In the genomic region with DNA sequence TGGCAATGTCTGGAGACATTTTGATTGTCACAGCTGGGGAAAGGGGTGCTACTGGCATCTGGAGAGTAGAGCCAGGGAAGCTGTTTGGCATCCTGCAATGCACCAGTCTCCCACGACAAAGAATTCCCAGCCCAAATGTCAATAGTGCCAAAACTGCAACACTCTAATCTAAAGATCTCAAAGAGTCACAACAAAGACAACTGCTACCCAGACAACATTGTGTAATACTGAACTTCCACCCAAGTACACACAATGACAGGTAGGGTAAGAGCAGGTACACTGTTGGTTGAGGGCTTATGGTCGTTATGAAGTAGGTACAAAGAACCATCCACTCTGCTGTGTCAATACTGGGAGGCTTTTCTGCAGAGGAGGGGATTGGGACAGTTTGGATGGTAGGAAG, we compare ENCODE assay signal across 20 cellular contexts. TPM values are rescaled to one million over a fixed set of nuclear protein-coding genes. Genes with fewer than 3 reads are reported as not detected.
DNase-seq lines count a peak whose midpoint lies in the region; ATAC-seq and TF ChIP-seq lines count a peak whose summit lies in the region.
"Had no signal": no experiment of that assay in that cellular context is flagged by ENCODE, and none has a peak within 500 bp of the region (broad histone marks: within the 10 kb centered on the region; RNA-seq: fewer than 3 reads in every experiment).

No MANE protein-coding gene starts in this region.

- no peak overlapping the region for H3K4me3 ChIP-seq in mesenchymal stem cell (ENCODE audit: insufficient read depth in 1 of 2, low read depth in 1 of 2, low read length in 2 of 2)
- H3K4me3 ChIP-seq: A549 had no signal

- no peak overlapping the region for H3K27ac ChIP-seq in mesenchymal stem cell (ENCODE audit: low read length, poor library complexity, severe bottlenecking)
- H3K27ac ChIP-seq: 22Rv1, A549, C4-2B, HL-60 had no signal

- no peak overlapping the region for H2BK15ac ChIP-seq in mesenchymal stem cell (ENCODE audit: low read depth, poor library complexity, severe bottlenecking)

- H3K36me3 Mint-ChIP-seq in natural killer cell treated with Interleukin-12 subunit alpha and Interleukin-12 subunit beta and Interleukin-15 and Interleukin-18, amount 100 ng/mL, for 72 hours, result no peaks in the 10 kb centered on the region
- H3K36me3 Mint-ChIP-seq in natural killer cell (no peaks in the 10 kb centered on the region), progenitor cell of endocrine pancreas (ENCODE audit: insufficient read depth) (no peaks in the 10 kb centered on the region)
- H3K36me3 Mint-ChIP-seq in stimulated activated memory B cell treated with anti-CD40 and anti-IgM and Interleukin-4, amounts not matched to agents 10 μg/mL and 1 μg/mL and 100 μg/mL, for 72 hours, result no peaks in the 10 kb centered on the region
- no peaks in the 10 kb centered on the region for H3K36me3 Mint-ChIP-seq in naive thymus-derived CD8-positive, alpha-beta T cell

- H3K9ac ChIP-seq in mesenchymal stem cell (ENCODE audit: low read length), result no peak overlapping the region

- no peaks in the 10 kb centered on the region for H3K9me3 Mint-ChIP-seq in natural killer cell treated with Interleukin-12 subunit alpha and Interleukin-12 subunit beta and Interleukin-15 and Interleukin-18, amount 100 ng/mL, for 72 hours
- H3K9me3 Mint-ChIP-seq in natural killer cell (no peaks in the 10 kb centered on the region), progenitor cell of endocrine pancreas (ENCODE audit: low read depth) (peaks cover 3% of the 10 kb centered on the region)
- H3K9me3 Mint-ChIP-seq in stimulated activated memory B cell treated with anti-CD40 and anti-IgM and Interleukin-4, amounts not matched to agents 10 μg/mL and 1 μg/mL and 100 μg/mL, for 72 hours, result no peaks in the 10 kb centered on the region
- H3K9me3 Mint-ChIP-seq in naive thymus-derived CD8-positive, alpha-beta T cell, result peaks cover 0 to 8% (median 2%) of the 10 kb centered on the region in 9 donors
- H3K9me3 Mint-ChIP-seq: CD4-positive, alpha-beta T cell; HFFc6 had no signal

- peaks cover 10 to 64% of the 10 kb centered on the region in 2 experiments for H3K27me3 ChIP-seq in mesenchymal stem cell (ENCODE audit: control insufficient read depth in 1 of 2, insufficient read depth in 1 of 2, low read length in 2 of 2)

- no peaks in the 10 kb centered on the region for H3K36me3 ChIP-seq in mesenchymal stem cell (ENCODE audit: control insufficient read depth in 1 of 2, insufficient read depth in 2 of 2, low read depth in 1 of 2, low read length in 2 of 2)

- 85% methylated on average over 2 of the region's 2 CpGs for WGBS in mesenchymal stem cell

- H3K4me2 ChIP-seq in mesenchymal stem cell (ENCODE audit: low read length, poor library complexity, severe bottlenecking), result no peak overlapping the region
- H3K4me2 ChIP-seq: A549 had no signal

- H3K4me3 Mint-ChIP-seq in natural killer cell treated with Interleukin-12 subunit alpha and Interleukin-12 subunit beta and Interleukin-15 and Interleukin-18, amount 100 ng/mL, for 72 hours, result no peak overlapping the region
- H3K4me3 Mint-ChIP-seq in natural killer cell (no peak overlapping the region), progenitor cell of endocrine pancreas (ENCODE audit: low read depth) (no peak overlapping the region)
- no peak overlapping the region for H3K4me3 Mint-ChIP-seq in stimulated activated memory B cell treated with anti-CD40 and anti-IgM and Interleukin-4, amounts not matched to agents 10 μg/mL and 1 μg/mL and 100 μg/mL, for 72 hours
- no peak overlapping the region for H3K4me3 Mint-ChIP-seq in naive thymus-derived CD8-positive, alpha-beta T cell
- H3K4me3 Mint-ChIP-seq: CD4-positive, alpha-beta T cell; HFFc6 had no signal

- POLR2A ChIA-PET in naive thymus-derived CD8-positive, alpha-beta T cell (lab: Charles Lee), result no interaction called here

- H3K9me3 ChIP-seq in mesenchymal stem cell (ENCODE audit: control insufficient read depth, low read length), result peaks cover 4% of the 10 kb centered on the region
- H3K9me3 ChIP-seq: A549 had no signal

- H3K27ac Mint-ChIP-seq in natural killer cell treated with Interleukin-12 subunit alpha and Interleukin-12 subunit beta and Interleukin-15 and Interleukin-18, amount 100 ng/mL, for 72 hours, result no peak overlapping the region
- H3K27ac Mint-ChIP-seq in natural killer cell (no peak overlapping the region), progenitor cell of endocrine pancreas (peak overlapping the region; percentile 65)
- H3K27ac Mint-ChIP-seq in stimulated activated memory B cell treated with anti-CD40 and anti-IgM and Interleukin-4, amounts not matched to agents 10 μg/mL and 1 μg/mL and 100 μg/mL, for 72 hours, result no peak overlapping the region
- H3K27ac Mint-ChIP-seq in naive thymus-derived CD8-positive, alpha-beta T cell, result no peak overlapping the region
- H3K27ac Mint-ChIP-seq: CD4-positive, alpha-beta T cell; HFFc6 had no signal

- H4K91ac ChIP-seq in mesenchymal stem cell (ENCODE audit: low read length), result peak overlapping the region; percentile 37

- intact Hi-C loops in natural killer cell (cut with micrococcal nuclease), result no loop called here

- no peak overlapping the region for H2AK5ac ChIP-seq in mesenchymal stem cell (ENCODE audit: low read length, severe bottlenecking)

- H3K4me1 Mint-ChIP-seq in natural killer cell treated with Interleukin-12 subunit alpha and Interleukin-12 subunit beta and Interleukin-15 and Interleukin-18, amount 100 ng/mL, for 72 hours (ENCODE audit: low read depth in 2 of 2), result no peaks in the 10 kb centered on the region
- H3K4me1 Mint-ChIP-seq in natural killer cell, result peaks cover 0 to 9% of the 10 kb centered on the region in 2 donors
- no peaks in the 10 kb centered on the region for H3K4me1 Mint-ChIP-seq in progenitor cell of endocrine pancreas (ENCODE audit: low read depth)
- no peaks in the 10 kb centered on the region for H3K4me1 Mint-ChIP-seq in stimulated activated memory B cell treated with anti-CD40 and anti-IgM and Interleukin-4, amounts not matched to agents 10 μg/mL and 1 μg/mL and 100 μg/mL, for 72 hours
- peaks cover 0 to 9% (median 1%) of the 10 kb centered on the region in 4 donors for H3K4me1 Mint-ChIP-seq in naive thymus-derived CD8-positive, alpha-beta T cell

- no peak overlapping the region for H4K8ac ChIP-seq in mesenchymal stem cell (ENCODE audit: low read length)

- no peak overlapping the region for H3K14ac ChIP-seq in mesenchymal stem cell (ENCODE audit: low read length in 2 of 2)

- H2AFZ ChIP-seq in mesenchymal stem cell (ENCODE audit: low read depth, low read length), result no peak overlapping the region

- no peak overlapping the region for H3K18ac ChIP-seq in mesenchymal stem cell (ENCODE audit: low read depth in 1 of 2, low read length in 2 of 2)

- ATAC-seq in natural killer cell treated with Interleukin-12 subunit alpha and Interleukin-12 subunit beta and Interleukin-15 and Interleukin-18, amount 100 ng/mL, for 72 hours, result no peak
- no peak for ATAC-seq in natural killer cell
- ATAC-seq in stimulated activated memory B cell treated with anti-CD40 and anti-IgM and Interleukin-4, amounts not matched to agents 10 μg/mL and 1 μg/mL and 100 μg/mL, for 72 hours, result no peak
- ATAC-seq in naive thymus-derived CD8-positive, alpha-beta T cell, result no peak
- ATAC-seq: A549, HCT116 had no signal

- H2BK12ac ChIP-seq in mesenchymal stem cell (ENCODE audit: low read length in 2 of 2), result no peak overlapping the region

- no peak for TF ChIP-seq CTCF in natural killer cell (IDR thresholded peaks at IDR 0.05)
- no peak for TF ChIP-seq CTCF in progenitor cell of endocrine pancreas (IDR thresholded peaks at IDR 0.05; ENCODE audit: unreplicated experiment)

- H3K4me1 ChIP-seq in mesenchymal stem cell (ENCODE audit: control insufficient read depth, insufficient read depth, low read depth, low read length), result peaks cover 4% of the 10 kb centered on the region
- H3K4me1 ChIP-seq: A549 had no signal

- no peak overlapping the region for H3K23ac ChIP-seq in mesenchymal stem cell (ENCODE audit: low read length in 2 of 2)

- peak; percentile 15 for DNase-seq in natural killer cell treated with Interleukin-12 subunit alpha and Interleukin-12 subunit beta and Interleukin-15 and Interleukin-18, amount 100 ng/mL, for 72 hours (ENCODE audit: low spot score)
- DNase-seq in natural killer cell (no peak), mesenchymal stem cell (no peak), progenitor cell of endocrine pancreas (ENCODE audit: low spot score, unreplicated experiment) (no peak), NCI-H524 treated with DMSO at 0.1 percent for 48 hours (lab: John Stamatoyannopoulos, UW) (no peak)
- DNase-seq in naive thymus-derived CD8-positive, alpha-beta T cell, result no peak
- DNase-seq: AML-193; CD4-positive, alpha-beta T cell; DMS153; DMS79; GDM1; GOT3; H7; HFFc6 had no signal

- H3K4ac ChIP-seq in mesenchymal stem cell (ENCODE audit: low read depth in 1 of 2, low read length in 2 of 2), result no peak overlapping the region

- H3K27me3 Mint-ChIP-seq in natural killer cell treated with Interleukin-12 subunit alpha and Interleukin-12 subunit beta and Interleukin-15 and Interleukin-18, amount 100 ng/mL, for 72 hours, result peaks cover 24 to 65% of the 10 kb centered on the region in 2 donors
- H3K27me3 Mint-ChIP-seq in natural killer cell (ENCODE audit: low read depth in 2 of 2) (peaks cover 16 to 55% of the 10 kb centered on the region in 2 donors), progenitor cell of endocrine pancreas (peaks cover 30% of the 10 kb centered on the region)
- H3K27me3 Mint-ChIP-seq in stimulated activated memory B cell treated with anti-CD40 and anti-IgM and Interleukin-4, amounts not matched to agents 10 μg/mL and 1 μg/mL and 100 μg/mL, for 72 hours, result peaks cover 64% of the 10 kb centered on the region
- H3K27me3 Mint-ChIP-seq in naive thymus-derived CD8-positive, alpha-beta T cell, result peaks cover 26 to 88% (median 48%) of the 10 kb centered on the region in 5 donors

- H2BK120ac ChIP-seq in mesenchymal stem cell (ENCODE audit: low read depth, low read length), result no peak overlapping the region

- no peaks in the 10 kb centered on the region for H3K79me1 ChIP-seq in mesenchymal stem cell (replicated peaks; ENCODE audit: low read length, poor library complexity, severe bottlenecking)

- H2BK5ac ChIP-seq in mesenchymal stem cell (ENCODE audit: low read depth, low read length, poor library complexity, severe bottlenecking), result no peak overlapping the region

RNA-seq across cellular contexts. Expression of a gene that starts 8.2 kb away (rescaled TPM):
- not detected for total RNA-seq in natural killer cell treated with Interleukin-12 subunit alpha and Interleukin-12 subunit beta and Interleukin-15 and Interleukin-18, amount 100 ng/mL, for 72 hours
- total RNA-seq in natural killer cell (not detected), progenitor cell of endocrine pancreas (14.8 and 14.9 TPM in 2 replicates)
- 48.1 TPM for polyA plus RNA-seq in mesenchymal stem cell (2013, experiment 1 of 2)
- 46.7 TPM for polyA plus RNA-seq in mesenchymal stem cell (2013, experiment 2 of 2)
- not detected for total RNA-seq in naive thymus-derived CD8-positive, alpha-beta T cell
- not detected for polyA plus RNA-seq in naive thymus-derived CD8-positive, alpha-beta T cell
- total RNA-seq: CD4-positive, alpha-beta T cell had no signal

Comparison
In these comparisons a context has a peak if more than half of its experiments do, and no peak if none do; other contexts are left out.
1. RNA of a gene that starts 8.2 kb away (total RNA-seq): 14.8 to 14.9 TPM in progenitor cell of endocrine pancreas; not detected in naive thymus-derived CD8-positive, alpha-beta T cell, not detected in natural killer cell and not detected in natural killer cell treated with Interleukin-12 subunit alpha and Interleukin-12 subunit beta and Interleukin-15 and Interleukin-18, amount 100 ng/mL, for 72 hours; every median in the first group is over 10 times any median in the second.